In genomic region chr12:68980476-68981212, GRCh38 we compare ENCODE assay signal across 27 cellular contexts. TPM values are rescaled to one million over a fixed set of nuclear protein-coding genes. Genes with fewer than 3 reads are reported as not detected.
A peak's percentile ranks its signal among the peaks of the same experiment; 100 is the strongest.
DNase-seq lines count a peak whose midpoint lies in the region; ATAC-seq, FAIRE-seq and TF ChIP-seq lines count a peak whose summit lies in the region.
"Had no signal": no experiment of that assay in that cellular context is flagged by ENCODE, and none has a peak within 500 bp of the region (broad histone marks: within the 10 kb centered on the region; RNA-seq: fewer than 3 reads in every experiment).

No MANE protein-coding gene starts in this region.

- POLR2A ChIA-PET in IMR-90 (lab: Charles Lee; ENCODE audit: unreplicated experiment): no interaction called here

- no peak overlapping the region; the same call in 1 of the 2 replicates for H4K5ac ChIP-seq in IMR-90 (ENCODE audit: low read depth, low read length)

- H3K79me1 ChIP-seq in IMR-90 (ENCODE audit: low read depth in 1 of 2, low read length in 2 of 2): no peaks in the 10 kb centered on the region

- H3K18ac ChIP-seq in IMR-90 (ENCODE audit: low read depth, low read length): no peak overlapping the region

- no peaks in the 10 kb centered on the region for H3K27me3 ChIP-seq in IMR-90 (ENCODE audit: control insufficient read depth, insufficient read depth, low read length)
- no peaks in the 10 kb centered on the region for H3K27me3 ChIP-seq in mammary epithelial cell (ENCODE audit: insufficient read depth, low read length)
- H3K27me3 ChIP-seq in keratinocyte (ENCODE audit: control insufficient read depth, extremely low read depth, insufficient read depth, low read length): no peaks in the 10 kb centered on the region
- H3K27me3 ChIP-seq in stomach: no peaks in the 10 kb centered on the region

- intact Hi-C loops in IMR-90 (cut with micrococcal nuclease): no loop called here
- intact Hi-C loops in mammary epithelial cell (cut with micrococcal nuclease): no loop called here
- intact Hi-C loops in stomach (cut with DNase I; ENCODE audit: low total_unique reads): no loop called here

- no peak overlapping the region for H2BK120ac ChIP-seq in IMR-90 (ENCODE audit: low read depth, low read length)

- no peaks in the 10 kb centered on the region; the same call in 1 of the 2 replicates for H3K9me1 ChIP-seq in IMR-90 (ENCODE audit: insufficient read depth, low read length)
- H3K9me1 ChIP-seq in keratinocyte (ENCODE audit: control insufficient read depth, extremely low read depth, insufficient read depth, low read length): no peaks in the 10 kb centered on the region

- CTCF ChIA-PET in IMR-90 (lab: Yijun Ruan, JAX) (no interaction called here), mammary epithelial cell (lab: Charles Lee; ENCODE audit: low non-redundant PET) (no interaction called here)

- H2BK15ac ChIP-seq in IMR-90 (ENCODE audit: low read depth, low read length): no peak overlapping the region

- dilution Hi-C loops in IMR-90 (cut with HindIII; ENCODE audit: low sequenced_read_pairs, unreplicated experiment): no loop called here
- dilution Hi-C loops in mammary epithelial cell (cut with HindIII; ENCODE audit: low sequenced_read_pairs): no loop called here
- dilution Hi-C loops in keratinocyte (cut with MboI; ENCODE audit: extremely low pct_ligation_motif_present, low sequenced_read_pairs): no loop called here

- H4K8ac ChIP-seq in IMR-90 (ENCODE audit: low read depth in 2 of 2, low read length in 2 of 2): no peak overlapping the region

- ATAC-seq in IMR-90 (ENCODE audit: low read depth) (no peak), GM21390 (IDR thresholded peaks at IDR 0.05; ENCODE audit: unreplicated experiment) (no peak)
- ATAC-seq: CD8-positive, alpha-beta T cell; HCT116; HepG2; K562; Panc1 had no signal

- no peak for TF ChIP-seq EP300 in stomach (IDR thresholded peaks at IDR 0.05)

- H2AK9ac ChIP-seq in IMR-90 (replicated peaks; ENCODE audit: low read depth, low read length, poor library complexity): no peak overlapping the region

- no peak overlapping the region for H3K56ac ChIP-seq in IMR-90 (ENCODE audit: extremely low read depth, insufficient read depth, low read length)

- WGBS in IMR-90 (ENCODE audit: extremely low coverage in 2 of 2, insufficient read length in 1 of 2), 2 experiments: 70% methylated on average over 2 of the region's 10 CpGs; no CpG with 5 or more reads in 1 of the 2 experiments
- WGBS in mammary epithelial cell (ENCODE audit: low coverage, missing lambda C conversion rate): 52% methylated on average over 10 of the region's 10 CpGs
- 87 to 92% (median 88%) methylated on average over 10 of the region's 10 CpGs for WGBS in stomach, 5 donors

- no peak overlapping the region for H2BK20ac ChIP-seq in IMR-90 (ENCODE audit: low read depth, low read length)

- no peak overlapping the region for H2BK5ac ChIP-seq in IMR-90 (ENCODE audit: low read depth, low read length, poor library complexity, severe bottlenecking)

- TF ChIP-seq CTCF in IMR-90 (conservative IDR thresholded peaks at IDR 0.05; ENCODE audit: low read depth, low read length) (no peak), mammary epithelial cell (conservative IDR thresholded peaks at IDR 0.05 in 1 of 2, IDR thresholded peaks at IDR 0.05 in 1 of 2; ENCODE audit: extremely low read depth in 1 of 2, insufficient read depth in 1 of 2, low read depth in 1 of 2, low read length in 2 of 2) (no peak), keratinocyte (optimal IDR thresholded peaks at IDR 0.05 in 1 of 3, IDR thresholded peaks at IDR 0.05 in 1 of 3, conservative IDR thresholded peaks at IDR 0.05 in 1 of 3; ENCODE audit: extremely low read depth in 1 of 3, insufficient read depth in 2 of 3, low read length in 3 of 3) (no peak), stomach (IDR thresholded peaks at IDR 0.05) (no peak)

- no peak for TF ChIP-seq RAD21 in IMR-90 (IDR thresholded peaks at IDR 0.05; ENCODE audit: low read length)

- H3K79me2 ChIP-seq in mammary epithelial cell (ENCODE audit: insufficient read depth, low read length) (no peaks in the 10 kb centered on the region), keratinocyte (ENCODE audit: control insufficient read depth, insufficient read depth, low read length) (no peaks in the 10 kb centered on the region)

- H3K4me1 ChIP-seq in IMR-90 (ENCODE audit: control insufficient read depth, insufficient read depth, low read length) (peaks cover 4% of the 10 kb centered on the region), mammary epithelial cell (ENCODE audit: insufficient read depth, low read length) (peaks cover 13% of the 10 kb centered on the region), keratinocyte (ENCODE audit: control insufficient read depth, extremely low read depth, insufficient read depth, low read length) (peaks cover 7% of the 10 kb centered on the region), stomach (peaks cover 0 to 16% (median 15%) of the 10 kb centered on the region in 4 donors)

- no peak overlapping the region for H3K4me3 ChIP-seq in IMR-90 (ENCODE audit: insufficient read depth, low read depth, low read length)
- H3K4me3 ChIP-seq in mammary epithelial cell (replicated peaks in 1 of 3; ENCODE audit: insufficient read depth in 1 of 3, low read depth in 2 of 3, low read length in 3 of 3): no peak overlapping the region
- no peak overlapping the region for H3K4me3 ChIP-seq in keratinocyte (ENCODE audit: control insufficient read depth in 2 of 3, extremely low read depth in 1 of 3, insufficient read depth in 2 of 3, low read depth in 1 of 3, low read length in 3 of 3)
- no peak overlapping the region for H3K4me3 ChIP-seq in stomach
- H3K4me3 ChIP-seq: K562 had no signal

- H3K23ac ChIP-seq in IMR-90 (ENCODE audit: low read depth, low read length): no peak overlapping the region

- no peak overlapping the region for H3K4ac ChIP-seq in IMR-90 (ENCODE audit: low read depth, low read length)

- H2AFZ ChIP-seq in IMR-90 (replicated peaks; ENCODE audit: low read length, poor library complexity) (no peak overlapping the region), mammary epithelial cell (ENCODE audit: low read depth, low read length) (peak overlapping the region; percentile 24), keratinocyte (ENCODE audit: control insufficient read depth, low read length) (peak overlapping the region; percentile 50)

- in situ Hi-C loops in IMR-90 (cut with MboI; ENCODE audit: low sequenced_read_pairs): no loop called here
- in situ Hi-C loops in mammary epithelial cell (cut with MboI; ENCODE audit: low sequenced_read_pairs in 2 of 2): no loop called here

- no peak for TF ChIP-seq POLR2A in IMR-90 (IDR thresholded peaks at IDR 0.05; ENCODE audit: low read depth, low read length)
- no peak for TF ChIP-seq POLR2A in stomach (IDR thresholded peaks at IDR 0.05)

- H3K27ac ChIP-seq in IMR-90 (ENCODE audit: insufficient read depth, low read length) (no peak overlapping the region), mammary epithelial cell (ENCODE audit: insufficient read depth, low read depth, low read length) (no peak overlapping the region), keratinocyte (ENCODE audit: control insufficient read depth, insufficient read depth, low read length) (no peak overlapping the region), stomach (no peak overlapping the region)
- H3K27ac ChIP-seq: C4-2B, RWPE1 had no signal

- no peaks in the 10 kb centered on the region for H3K36me3 ChIP-seq in IMR-90 (ENCODE audit: control insufficient read depth, insufficient read depth, low read length)
- no peaks in the 10 kb centered on the region for H3K36me3 ChIP-seq in mammary epithelial cell (ENCODE audit: insufficient read depth, low read length)
- H3K36me3 ChIP-seq in keratinocyte (ENCODE audit: control insufficient read depth in 2 of 2, extremely low read depth in 1 of 2, insufficient read depth in 2 of 2, low read length in 2 of 2): no peaks in the 10 kb centered on the region
- no peaks in the 10 kb centered on the region for H3K36me3 ChIP-seq in stomach

- H4K91ac ChIP-seq in IMR-90 (ENCODE audit: insufficient read depth, low read depth, low read length): no peak overlapping the region

- H2AK5ac ChIP-seq in IMR-90 (ENCODE audit: low read depth, low read length): peak overlapping the region; percentile 24; the same call in 1 of the 2 replicates

- H4K20me1 ChIP-seq in IMR-90 (ENCODE audit: insufficient read depth, low read length): no peaks in the 10 kb centered on the region
- no peaks in the 10 kb centered on the region for H4K20me1 ChIP-seq in mammary epithelial cell (ENCODE audit: insufficient read depth, low read length)
- no peaks in the 10 kb centered on the region for H4K20me1 ChIP-seq in keratinocyte (ENCODE audit: control insufficient read depth, extremely low read depth, insufficient read depth, low read length)

- H3K9me3 ChIP-seq in IMR-90 (ENCODE audit: control insufficient read depth, insufficient read depth, low read length): peaks cover 2% of the 10 kb centered on the region; the same call in 1 of the 2 replicates
- H3K9me3 ChIP-seq in mammary epithelial cell (replicated peaks; ENCODE audit: insufficient read depth, low read length): no peaks in the 10 kb centered on the region
- H3K9me3 ChIP-seq in keratinocyte (ENCODE audit: control insufficient read depth, low read depth, low read length): no peaks in the 10 kb centered on the region
- peaks cover 0 to 13% (median 4%) of the 10 kb centered on the region in 4 donors for H3K9me3 ChIP-seq in stomach
- H3K9me3 ChIP-seq: Caco-2 had no signal

- H3K14ac ChIP-seq in IMR-90 (replicated peaks; ENCODE audit: low read depth, low read length): no peak overlapping the region

- peak; percentile 59 for FAIRE-seq in keratinocyte (lab: Jason Lieb, UNC)
- FAIRE-seq: GM12891, H1, HepG2, K562 had no signal

- no peak for DNase-seq in IMR-90
- DNase-seq in mammary epithelial cell: peak; percentile 55
- DNase-seq in keratinocyte (ENCODE audit: low read depth, low spot score): peak; percentile 84
- DNase-seq in stomach: peak; percentile 74
- DNase-seq in epidermal melanocyte (ENCODE audit: insufficient read length, low spot score): no peak
- DNase-seq in NCI-H2196 (lab: John Stamatoyannopoulos, UW; ENCODE audit: unreplicated experiment): no peak
- DNase-seq: Caco-2; CD8-positive, alpha-beta T cell; GDM1; Kasumi-1; MV-4-11; NCI-H1105 treated with DMSO at 0.1 percent for 48 hours; NCI-H146; NCI-H1930; NCI-H510A; NCI-H69; SHP77 had no signal

- H3K4me2 ChIP-seq in IMR-90 (ENCODE audit: low read depth, low read length) (no peak overlapping the region), mammary epithelial cell (ENCODE audit: insufficient read depth, low read depth, low read length) (peak overlapping the region; percentile 7), keratinocyte (ENCODE audit: control insufficient read depth, extremely low read depth, insufficient read depth, low read depth, low read length) (no peak overlapping the region)

- no peak overlapping the region for H3K9ac ChIP-seq in IMR-90 (ENCODE audit: low read depth, low read length)
- H3K9ac ChIP-seq in mammary epithelial cell (ENCODE audit: insufficient read depth, low read length): no peak overlapping the region
- no peak overlapping the region for H3K9ac ChIP-seq in keratinocyte (ENCODE audit: control insufficient read depth, extremely low read depth, insufficient read depth, low read length)

- BruUV-seq in IMR-90 (replicated peaks; lab: Mats Ljungman, UMichigan): no TSS peak
- no TSS peak for BruUV-seq in mammary epithelial cell (replicated peaks; lab: Mats Ljungman, UMichigan)

RNA-seq across cellular contexts. Expression of gene CPM, which starts 47.7 kb away (rescaled TPM):
- total RNA-seq in IMR-90 (2012; rRNA removed): 7.2 and 8.8 TPM in 2 replicates
- 1.9 and 2.0 TPM in 2 replicates for polyA plus RNA-seq in IMR-90 (2012; rRNA removed)
- polyA plus RNA-seq in IMR-90 (2012; cell fraction: cytosol; rRNA removed): 0.36 and 0.88 TPM in 2 replicates
- polyA plus RNA-seq in IMR-90 (2012; cell fraction: nucleus; rRNA removed; ENCODE audit: low replicate concordance): 0.23 and 0.52 TPM in 2 replicates
- 1 to 10 TPM in 1 of 2 donors, under 1 TPM in 1; 0.50 to 1.2 TPM for total RNA-seq in mammary epithelial cell
- 0.73 TPM for polyA plus RNA-seq in mammary epithelial cell
- not detected for polyA minus RNA-seq in mammary epithelial cell
- 1.3 to 2.7 TPM (median 2.5 TPM) in 3 replicates for polyA plus RNA-seq in keratinocyte
- 8.7 TPM for polyA plus RNA-seq in keratinocyte (2011; ENCODE audit: low read depth)
- 2.0 and 2.5 TPM in 2 replicates for polyA plus RNA-seq in keratinocyte (2011; cell fraction: cytosol; rRNA removed)
- 1.9 and 2.1 TPM in 2 replicates for polyA plus RNA-seq in keratinocyte (2011; cell fraction: nucleus; rRNA removed)
- 1.6 and 6.1 TPM in 2 replicates for polyA plus RNA-seq in keratinocyte (2012; ENCODE audit: low replicate concordance)
- polyA minus RNA-seq in keratinocyte: 1.5 to 3.6 TPM (median 2.1 TPM) in 3 replicates
- 3.3 TPM for polyA minus RNA-seq in keratinocyte (2011; cell fraction: cytosol; rRNA and poly(A)+ RNA removed)
- polyA minus RNA-seq in keratinocyte (2011; cell fraction: nucleus; rRNA and poly(A)+ RNA removed): 1.5 and 1.6 TPM in 2 replicates
- total RNA-seq in stomach: 100 to 1,000 TPM in 1 of 5 donors, 10 to 100 TPM in 4; 24.0 to 103 (median 73.6) TPM
- 10 to 100 TPM in 2 of 3 donors, 1 to 10 TPM in 1; 5.7 to 16.6 (median 13.9) TPM for polyA plus RNA-seq in stomach
- total RNA-seq: HepG2, HT1080 had no signal
- polyA plus RNA-seq: HepG2, K562 had no signal

Comparison
In these comparisons a context has a peak if more than half of its experiments do, and no peak if none do; other contexts are left out.
1. DNase-seq: peak in mammary epithelial cell (single experiment), keratinocyte (single experiment) and stomach (single experiment); none in IMR-90 (single experiment), epidermal melanocyte (single experiment) and NCI-H2196 (single experiment).